Comparison of ENCODE assay signal across 17 cellular contexts in the genomic region with DNA sequence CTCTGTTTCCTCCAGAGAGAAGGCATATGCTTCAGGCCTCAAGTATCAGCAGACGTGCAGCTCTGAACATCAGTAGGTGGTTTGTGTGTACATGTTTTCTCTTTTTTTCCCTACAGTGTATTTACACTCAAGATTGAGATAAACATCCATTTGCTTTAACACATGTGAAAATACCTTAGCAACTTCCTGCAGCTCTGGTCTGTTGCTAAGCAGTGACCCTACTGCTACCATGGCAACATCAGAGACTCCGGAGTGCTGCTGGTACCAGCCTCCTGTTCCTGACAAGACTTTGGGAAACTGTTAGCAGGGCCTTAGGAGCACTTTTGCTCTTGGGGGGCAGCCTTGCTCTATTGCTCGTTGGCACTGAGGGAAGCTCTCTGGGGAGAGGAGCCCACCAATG.
"Had no signal": no experiment of that assay in that cellular context is flagged by ENCODE, and none has a peak within 500 bp of the region (broad histone marks: within the 10 kb centered on the region; RNA-seq: fewer than 3 reads in every experiment).

No MANE protein-coding gene starts in this region.

- H3K36me3 ChIP-seq: cardiac muscle cell, left lung, neutrophil, tibial artery, vagina had no signal

- H3K27me3 ChIP-seq: cardiac muscle cell, left lung, vagina had no signal

- H3K9me3 ChIP-seq: left lung, mucosa of descending colon, neutrophil, tibial artery, vagina had no signal

- H3K27ac ChIP-seq: cardiac muscle cell, left lung, neutrophil, skin epidermis, tibial artery, vagina had no signal

- H3K4me3 ChIP-seq: cardiac muscle cell, left lung, mucosa of descending colon, skin epidermis, tibial artery, vagina had no signal

- DNase-seq: activated CD4-positive, alpha-beta T cell treated with anti-CD3 and anti-CD28 coated beads for 1 hour; activated CD4-positive, alpha-beta T cell treated with anti-CD3 and anti-CD28 coated beads, Interleukin-2, amount 50 U/mL, for 48 hours; activated naive CD4-positive, alpha-beta T cell treated with anti-CD3 and anti-CD28 coated beads for 36 hours; activated naive CD8-positive, alpha-beta T cell treated with anti-CD3 and anti-CD28 coated beads, Interleukin-2, amount 50 U/mL, for 24 hours; islet precursor cell; left lung; mammary epithelial cell; mucosa of descending colon; naive thymus-derived CD4-positive, alpha-beta T cell; stimulated activated CD4-positive, alpha-beta T cell treated with anti-CD3 and anti-CD28 coated beads, Interleukin-15, amount 100 ng/mL, for 24 hours; stimulated activated CD4-positive, alpha-beta T cell treated with anti-CD3 and anti-CD28 coated beads, Interleukin-4, amount 100 ng/mL, for 1 hour; stimulated activated naive B cell treated with anti-CD40 and anti-IgM and Interleukin-4, amounts not matched to agents 10 μg/mL and 1 μg/mL and 100 μg/mL, for 72 hours; tibial artery had no signal

- H3K4me1 ChIP-seq: left lung, tibial artery, vagina had no signal
